Comparison of ENCODE assay signal across 18 cellular contexts in the genomic region with DNA sequence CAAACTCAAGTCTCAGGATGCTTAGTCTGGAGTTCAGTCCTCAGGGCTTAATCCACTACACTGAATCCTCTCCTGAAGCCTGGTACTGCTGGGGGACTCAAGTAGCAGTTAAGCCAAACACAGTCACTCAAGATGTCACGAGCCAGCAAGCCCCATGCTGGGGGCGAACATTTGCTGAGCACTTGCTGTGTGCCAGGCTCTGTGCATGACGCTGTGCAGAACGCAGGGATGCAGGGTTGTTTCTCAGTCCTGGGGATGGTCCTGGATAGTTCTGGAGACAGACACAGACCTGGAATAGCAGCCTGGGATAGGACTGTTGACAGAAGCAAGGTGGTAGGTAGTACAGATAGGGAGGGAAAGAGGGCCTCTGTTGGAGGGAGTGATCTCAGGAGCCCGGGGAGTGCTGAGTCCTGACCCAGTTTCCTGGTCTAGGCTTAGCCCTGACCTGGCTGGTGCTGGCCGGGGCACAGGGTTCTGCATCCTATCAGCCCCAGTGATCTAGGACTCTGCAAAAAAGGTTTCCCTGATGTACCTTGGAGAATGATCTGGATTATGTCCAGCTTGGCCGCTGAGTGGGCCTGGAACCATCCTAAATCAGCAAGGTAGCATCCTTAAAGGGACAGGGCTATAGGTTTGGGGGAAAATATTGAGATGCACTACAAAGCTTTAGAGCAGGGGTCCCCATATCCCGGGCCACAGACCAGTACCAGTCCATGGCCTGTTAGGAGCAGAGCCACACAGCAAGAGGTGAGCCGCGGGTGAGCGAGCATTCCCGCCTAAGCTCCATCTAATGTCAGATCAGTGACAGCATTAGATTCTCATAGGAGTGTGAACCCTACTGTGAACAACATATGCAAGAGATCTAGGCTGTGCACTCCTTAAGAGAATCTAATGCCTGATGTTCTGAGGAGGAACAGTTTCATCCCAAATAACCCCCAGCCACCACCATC. TPM values are rescaled to one million over a fixed set of nuclear protein-coding genes. Genes with fewer than 3 reads are reported as not detected.
"Had no signal": no experiment of that assay in that cellular context is flagged by ENCODE, and none has a peak within 500 bp of the region (broad histone marks: within the 10 kb centered on the region; RNA-seq: fewer than 3 reads in every experiment).

No MANE protein-coding gene starts in this region.

- H3K27me3 Mint-ChIP-seq: stimulated activated naive CD8-positive, alpha-beta T cell treated with anti-CD3 and anti-CD28 coated beads, Interleukin-15, Interleukin-2, amounts not matched to agents 100 ng/mL and 50 ng/mL, for 24 hours had no signal

- H3K27ac ChIP-seq: brain microvascular endothelial cell, gastrocnemius medialis, neutrophil, VCaP had no signal

- H3K36me3 ChIP-seq: brain microvascular endothelial cell, gastrocnemius medialis, neutrophil had no signal

- H3K4me1 Mint-ChIP-seq: memory B cell, naive B cell had no signal

- H3K9me3 Mint-ChIP-seq: activated T-helper 1 cell treated with anti-CD3 and anti-CD28 coated beads, Interleukin-12 subunit alpha, Interleukin-12 subunit beta, Interleukin-2, Interleukin-4 antibody, amounts not matched to agents 30 ng/mL and 10 ng/mL and 1 ng/mL, durations not matched to agents 14 hours and 24 hours and 36 hours; memory B cell; naive B cell; stimulated activated naive CD8-positive, alpha-beta T cell treated with anti-CD3 and anti-CD28 coated beads, Interleukin-15, Interleukin-2, amounts not matched to agents 100 ng/mL and 50 ng/mL, for 24 hours had no signal

- DNase-seq: activated CD4-positive, alpha-beta T cell treated with anti-CD3 and anti-CD28 coated beads, Interleukin-2, amount 50 U/mL, for 1 hour; activated CD4-positive, CD25-positive, alpha-beta regulatory T cell treated with anti-CD3 and anti-CD28 coated beads, Interleukin-2, amount 50 U/mL, for 72 hours; activated naive CD4-positive, alpha-beta T cell; brain microvascular endothelial cell; effector CD4-positive, alpha-beta T cell; kidney glomerular epithelial cell; left ventricle myocardium superior; mucosa of descending colon; naive B cell; T-helper 2 cell; trophoblast cell had no signal

- H3K9me3 ChIP-seq: gastrocnemius medialis, mucosa of descending colon, neutrophil had no signal

- H3K27me3 ChIP-seq: brain microvascular endothelial cell, gastrocnemius medialis, neutrophil had no signal

- H3K4me3 ChIP-seq: gastrocnemius medialis, mucosa of descending colon had no signal

- H3K27ac Mint-ChIP-seq: activated T-helper 1 cell treated with anti-CD3 and anti-CD28 coated beads, Interleukin-12 subunit alpha, Interleukin-12 subunit beta, Interleukin-2, Interleukin-4 antibody, amounts not matched to agents 30 ng/mL and 10 ng/mL and 1 ng/mL, durations not matched to agents 14 hours and 24 hours and 36 hours; memory B cell; stimulated activated naive CD8-positive, alpha-beta T cell treated with anti-CD3 and anti-CD28 coated beads, Interleukin-15, Interleukin-2, amounts not matched to agents 100 ng/mL and 50 ng/mL, for 24 hours had no signal

- H3K36me3 Mint-ChIP-seq: memory B cell, naive B cell had no signal

- ATAC-seq: esophagus mucosa, gastrocnemius medialis, left ventricle myocardium superior, mucosa of descending colon had no signal

- H3K4me3 Mint-ChIP-seq: activated T-helper 1 cell treated with anti-CD3 and anti-CD28 coated beads, Interleukin-12 subunit alpha, Interleukin-12 subunit beta, Interleukin-2, Interleukin-4 antibody, amounts not matched to agents 30 ng/mL and 10 ng/mL and 1 ng/mL, durations not matched to agents 14 hours and 24 hours and 36 hours; memory B cell; naive B cell; stimulated activated naive CD8-positive, alpha-beta T cell treated with anti-CD3 and anti-CD28 coated beads, Interleukin-15, Interleukin-2, amounts not matched to agents 100 ng/mL and 50 ng/mL, for 24 hours had no signal

RNA-seq across cellular contexts. Expression of a gene that starts 54.7 kb away (rescaled TPM):
- total RNA-seq: esophagus mucosa, left ventricle myocardium superior had no signal
